In genomic region chr17:45293413-45294211, GRCh38 we compare ENCODE assay signal across 8 cellular contexts. TPM values are rescaled to one million over a fixed set of nuclear protein-coding genes. Genes with fewer than 3 reads are reported as not detected.
DNase-seq lines count a peak whose midpoint lies in the region; ATAC-seq and TF ChIP-seq lines count a peak whose summit lies in the region.

No MANE protein-coding gene starts in this region.

- intact Hi-C loops in spleen (cut with DNase I; ENCODE audit: low total_unique reads) = no loop called here

- no peak for TF ChIP-seq POLR2A in spleen (IDR thresholded peaks at IDR 0.05)

- H3K27ac ChIP-seq in spleen = peak overlapping the region in 6 of 8 donors; percentile 20 to 80 (median 63)

- H3K4me3 ChIP-seq in cardiac fibroblast (replicated peaks in 1 of 2; ENCODE audit: low read depth in 2 of 2, low read length in 2 of 2) (no peak overlapping the region), spleen (no peak overlapping the region), HAP-1 (no peak overlapping the region)

- H3K4me1 ChIP-seq in spleen = peaks cover 60 to 94% (median 86%) of the 10 kb centered on the region in 6 donors
- no peaks in the 10 kb centered on the region for H3K4me1 ChIP-seq in HAP-1

- DNase-seq in activated CD4-positive, CD25-positive, alpha-beta regulatory T cell treated with anti-CD3 and anti-CD28 coated beads, Interleukin-2, amount 50 U/mL, for 72 hours = no peak
- DNase-seq in OCI-M1 (lab: John Stamatoyannopoulos, UW) = peak; percentile 32
- peak; percentile 91 to 92 for DNase-seq in cardiac fibroblast (ENCODE audit: low read depth in 2 of 2)
- peak; percentile 84 for DNase-seq in kidney glomerular epithelial cell (lab: John Stamatoyannopoulos, UW)
- peak; percentile 82 for DNase-seq in spleen
- no peak for DNase-seq in HAP-1 (ENCODE audit: low spot score in 2 of 2)
- DNase-seq in OCI-M2 (lab: John Stamatoyannopoulos, UW; ENCODE audit: unreplicated experiment) = no peak

- peak; percentile 65 to 69 for ATAC-seq in activated CD4-positive, CD25-positive, alpha-beta regulatory T cell treated with anti-CD3 and anti-CD28 coated beads, Interleukin-2, amount 50 U/mL, for 24 hours

- TF ChIP-seq CTCF in cardiac fibroblast (IDR thresholded peaks at IDR 0.05; ENCODE audit: low read depth, low read length) (peak; percentile 6), spleen (IDR thresholded peaks at IDR 0.05 in 8 of 11, conservative IDR thresholded peaks at IDR 0.05 in 3 of 11) (no peak)

- H3K36me3 ChIP-seq in spleen (peaks cover 0 to 27% (median 19%) of the 10 kb centered on the region in 6 donors), HAP-1 (replicated peaks) (no peaks in the 10 kb centered on the region)

- in situ Hi-C loops in HAP-1 (cut with MboI; ENCODE audit: low sequenced_read_pairs) = no loop called here

- WGBS in spleen, 5 donors = 49 to 63% (median 56%) methylated on average over 10 of the region's 10 CpGs

- no peaks in the 10 kb centered on the region for H3K9me3 ChIP-seq in spleen
- no peaks in the 10 kb centered on the region for H3K9me3 ChIP-seq in HAP-1

- H3K27me3 ChIP-seq in spleen (replicated peaks in 1 of 7) (no peaks in the 10 kb centered on the region), HAP-1 (ENCODE audit: low read depth) (no peaks in the 10 kb centered on the region)

RNA-seq across cellular contexts. Expression of gene MAP3K14, which starts 23.2 kb away (rescaled TPM):
- 10 to 100 TPM; 22.1 to 36.3 (median 32.1) TPM for total RNA-seq in spleen
- 10 to 100 TPM; 17.3 to 18.8 (median 18.0) TPM for polyA plus RNA-seq in spleen

RNA-seq across cellular contexts. Expression of gene SPATA32, which starts 31.7 kb away (rescaled TPM):
- under 1 TPM in 1 of 7 donors, not detected in 6; 0.17 TPM for total RNA-seq in spleen
- under 1 TPM in 2 of 3 donors, not detected in 1; 0.08 to 0.09 TPM for polyA plus RNA-seq in spleen

Comparison
In these comparisons a context has a peak if more than half of its experiments do, and no peak if none do; other contexts are left out.
1. DNase-seq: peak in OCI-M1 (single experiment), cardiac fibroblast (2 of 2), kidney glomerular epithelial cell (single experiment) and spleen (single experiment); none in activated CD4-positive, CD25-positive, alpha-beta regulatory T cell treated with anti-CD3 and anti-CD28 coated beads, Interleukin-2, amount 50 U/mL, for 72 hours (single experiment), HAP-1 (0 of 2) and OCI-M2 (single experiment).